9 cellular contexts compared by ENCODE assay signal in the genomic region with DNA sequence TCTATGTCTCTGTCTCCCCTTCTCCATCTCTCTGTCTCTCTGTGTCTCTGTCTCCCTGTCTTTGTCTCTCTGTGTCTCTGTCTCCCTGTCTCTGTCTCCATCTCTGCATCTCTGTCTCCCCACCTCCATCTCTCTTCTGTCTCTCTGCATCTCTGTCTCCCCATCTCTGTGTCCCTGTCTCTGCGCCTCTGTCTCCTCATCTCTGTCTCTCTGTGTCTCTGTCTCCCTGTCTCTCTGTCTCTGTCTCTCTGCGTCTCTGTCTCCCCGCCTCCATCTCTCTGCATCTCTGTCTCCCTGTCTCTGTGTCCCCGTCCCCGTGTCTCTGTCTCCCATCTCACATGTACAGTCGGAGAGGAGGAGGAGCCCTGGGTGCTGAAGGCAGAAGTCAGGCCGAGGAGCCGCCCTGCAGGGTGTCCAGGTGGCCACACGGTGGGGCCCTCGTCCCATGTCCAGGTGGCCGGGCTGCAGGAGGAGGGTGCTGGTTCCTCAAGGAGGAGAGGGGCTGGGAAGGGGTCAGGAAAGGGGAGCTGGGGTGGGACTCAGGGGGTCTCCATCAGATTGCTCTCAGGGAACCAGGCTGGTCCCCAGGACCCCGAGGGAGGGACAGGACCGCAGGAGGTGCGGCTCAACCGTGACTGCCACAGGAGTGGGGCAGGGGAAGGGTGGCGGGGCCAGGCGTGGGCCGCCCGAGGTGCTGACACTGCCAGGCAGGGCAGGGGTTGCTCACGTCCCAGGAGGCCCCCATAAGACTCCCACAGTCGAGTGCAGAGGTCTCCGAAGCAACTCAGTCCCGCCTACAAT. TPM values are rescaled to one million over a fixed set of nuclear protein-coding genes. Genes with fewer than 3 reads are reported as not detected.
A peak's percentile ranks its signal among the peaks of the same experiment; 100 is the strongest.
DNase-seq lines count a peak whose midpoint lies in the region; ATAC-seq, FAIRE-seq and TF ChIP-seq lines count a peak whose summit lies in the region.
"Had no signal": no experiment of that assay in that cellular context is flagged by ENCODE, and none has a peak within 500 bp of the region (broad histone marks: within the 10 kb centered on the region; RNA-seq: fewer than 3 reads in every experiment).

No MANE protein-coding gene starts in this region.

- H3K4me3 ChIP-seq in RWPE2 (ENCODE audit: severe bottlenecking) (no peak overlapping the region), pancreas (no peak overlapping the region), tibial nerve (no peak overlapping the region)

- intact Hi-C loops in pancreas (cut with DNase I): loop anchor here (2.0 to 10.0 kb wide), 4 partner anchors 100 to 225 kb away; a partner anchor contains a TSS

- no peak for FAIRE-seq in frontal cortex (lab: Jason Lieb, UNC)
- FAIRE-seq in pancreas (lab: Jason Lieb, UNC): no peak
- FAIRE-seq: TTC549 had no signal

- H3K27me3 ChIP-seq in RWPE2 (ENCODE audit: insufficient read depth, poor library complexity, severe bottlenecking): no peaks in the 10 kb centered on the region
- no peaks in the 10 kb centered on the region for H3K27me3 ChIP-seq in pancreas
- peaks cover 0 to 7% of the 10 kb centered on the region in 2 donors for H3K27me3 ChIP-seq in tibial nerve

- no peak for TF ChIP-seq EP300 in tibial nerve (IDR thresholded peaks at IDR 0.05)

- H3K9me3 ChIP-seq in RWPE2 (ENCODE audit: severe bottlenecking) (no peaks in the 10 kb centered on the region), pancreas (no peaks in the 10 kb centered on the region), tibial nerve (peaks cover 0 to 5% (median 0%) of the 10 kb centered on the region in 4 donors)

- H3K36me3 ChIP-seq in RWPE2 (ENCODE audit: low read depth): no peaks in the 10 kb centered on the region
- H3K36me3 ChIP-seq in pancreas: no peaks in the 10 kb centered on the region
- no peaks in the 10 kb centered on the region for H3K36me3 ChIP-seq in tibial nerve

- H3K27ac ChIP-seq in RWPE2 (ENCODE audit: poor library complexity, severe bottlenecking) (no peak overlapping the region), pancreas (no peak overlapping the region), tibial nerve (no peak overlapping the region)

- peak; percentile 20 for DNase-seq in DMS79 (lab: John Stamatoyannopoulos, UW)
- DNase-seq in Kasumi-1 (lab: John Stamatoyannopoulos, UW): peak; percentile 37 to 60
- DNase-seq in RWPE2 (ENCODE audit: low spot score): no peak
- peak; percentile 86 for DNase-seq in activated effector memory CD4-positive, alpha-beta T cell treated with anti-CD3 and anti-CD28 coated beads, Interleukin-2, amount 50 U/mL, for 16 hours
- DNase-seq in frontal cortex (ENCODE audit: low spot score in 2 of 2): peak; percentile 54 to 81
- DNase-seq in pancreas: peak; percentile 59 to 93 (median 82)
- peak; percentile 64 to 79 for DNase-seq in tibial nerve (ENCODE audit: low spot score in 2 of 2)
- DNase-seq in middle frontal gyrus (ENCODE audit: extremely low spot score, low spot score): no peak

- H3K4me1 ChIP-seq in RWPE2 (ENCODE audit: insufficient read depth, poor library complexity, severe bottlenecking) (peaks cover 13% of the 10 kb centered on the region), pancreas (peaks cover 0 to 7% (median 5%) of the 10 kb centered on the region in 3 donors), tibial nerve (peaks cover 0 to 18% (median 0%) of the 10 kb centered on the region in 4 donors)

- no peak for TF ChIP-seq POLR2A in tibial nerve (IDR thresholded peaks at IDR 0.05)

- TF ChIP-seq CTCF in RWPE2 (IDR thresholded peaks at IDR 0.05; ENCODE audit: poor library complexity, severe bottlenecking) (peak; percentile 92), pancreas (IDR thresholded peaks at IDR 0.05) (peak; percentile 62 to 81 (median 72)), tibial nerve (IDR thresholded peaks at IDR 0.05) (peak; percentile 77 to 93 (median 85))

- WGBS in pancreas, 2 donors: 27% methylated on average over 19 to 23 of the region's 23 CpGs
- 22 to 28% methylated on average over 16 to 23 of the region's 23 CpGs for WGBS in tibial nerve, 2 donors

- ATAC-seq in RWPE2 (ENCODE audit: low read depth) (peak; percentile 81), pancreas (peak; percentile 67 to 91 (median 88))

RNA-seq across cellular contexts. Expression of a gene that starts 25.6 kb away (rescaled TPM):
- total RNA-seq in frontal cortex (0.82 TPM), pancreas (under 1 TPM in 4 of 6 donors, not detected in 2; 0.19 to 0.55 (median 0.22) TPM), tibial nerve (1 to 10 TPM in 1 of 4 donors, not detected in 3; 1.3 TPM)
- polyA plus RNA-seq in pancreas: 1 to 10 TPM in 1 of 2 donors, under 1 TPM in 1; 0.49 to 2.5 TPM

RNA-seq across cellular contexts. Expression of a gene that starts 36.2 kb away (rescaled TPM):
- total RNA-seq in frontal cortex (not detected), pancreas (over 10,000 TPM in 1 of 6 donors, 1,000 to 10,000 TPM in 5; 1,425 to 13,046 (median 4,747) TPM), tibial nerve (1 to 10 TPM in 1 of 4 donors, not detected in 3; 1.8 TPM)
- polyA plus RNA-seq in pancreas: over 10,000 TPM; 71,280 to 145,342 TPM

RNA-seq across cellular contexts. Expression of a gene that starts 58.0 kb away (rescaled TPM):
- total RNA-seq in frontal cortex: 19.6 TPM
- 10 to 100 TPM in 3 of 6 donors, 1 to 10 TPM in 3; 6.0 to 99.9 (median 12.3) TPM for total RNA-seq in pancreas
- 10 to 100 TPM; 25.1 to 26.9 TPM for polyA plus RNA-seq in pancreas
- total RNA-seq in tibial nerve: 100 to 1,000 TPM; 131 to 246 (median 173) TPM

Comparison
In these comparisons a context has a peak if more than half of its experiments do, and no peak if none do; other contexts are left out.
1. DNase-seq: peak in DMS79 (single experiment), Kasumi-1 (2 of 2), activated effector memory CD4-positive, alpha-beta T cell treated with anti-CD3 and anti-CD28 coated beads, Interleukin-2, amount 50 U/mL, for 16 hours (single experiment), frontal cortex (2 of 2), pancreas (6 of 6) and tibial nerve (2 of 2); none in RWPE2 (single experiment) and middle frontal gyrus (single experiment).
2. RNA of a gene that starts 36.2 kb away (total RNA-seq): 1,425 to 13,046 TPM in pancreas; 1.8 TPM in tibial nerve and not detected in frontal cortex (single experiment); every median in the first group is over 100 times any median in the second.
3. Peak in every context shown above with its lines, with median percentiles within 50 percentile points of each other: CTCF ChIP-seq.